Comparison of ENCODE assay signal across 8 cellular contexts in the genomic region with DNA sequence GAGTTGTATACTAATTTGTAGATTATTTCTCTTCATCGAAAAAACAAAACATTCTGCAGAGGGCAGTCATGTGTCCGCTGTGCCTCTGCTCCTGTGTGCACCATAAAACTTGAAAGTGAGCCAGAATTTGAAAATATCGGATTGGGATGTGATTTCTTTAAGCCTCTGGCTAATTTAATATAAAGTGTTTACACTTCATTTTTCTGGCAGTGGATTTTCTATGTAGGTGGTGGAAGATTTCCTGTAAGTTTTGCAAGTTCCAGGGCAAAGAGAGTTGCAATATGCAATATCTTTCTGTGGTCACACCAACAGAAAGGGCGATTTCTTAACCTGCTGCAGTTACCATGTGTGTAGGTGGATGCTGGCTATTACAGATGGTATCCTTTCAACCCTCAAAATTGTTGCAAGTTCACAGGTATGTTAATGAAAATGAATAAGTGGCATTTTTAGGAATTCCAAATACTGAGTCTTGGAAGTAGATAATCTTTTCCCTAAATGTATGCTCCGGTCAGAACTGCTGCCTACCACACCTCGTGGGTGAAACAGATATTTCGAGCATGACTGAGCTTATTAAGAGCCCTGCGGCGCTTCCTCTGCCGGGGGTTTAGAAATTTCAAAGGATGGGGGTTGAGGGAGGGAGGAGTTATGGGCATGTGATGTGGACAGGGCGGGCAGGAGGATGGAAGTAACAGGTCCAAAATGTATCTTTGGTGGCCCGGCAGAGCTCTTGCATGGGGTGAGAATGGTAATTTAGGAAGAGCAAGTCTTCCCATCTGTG.
DNase-seq lines count a peak whose midpoint lies in the region; ATAC-seq and TF ChIP-seq lines count a peak whose summit lies in the region.

No MANE protein-coding gene starts in this region.

- no peak for TF ChIP-seq CTCF in suprapubic skin (IDR thresholded peaks at IDR 0.05)

- no peak for TF ChIP-seq EP300 in suprapubic skin (IDR thresholded peaks at IDR 0.05)

- H3K27ac ChIP-seq in suprapubic skin: peak overlapping the region; percentile 31

- H3K36me3 ChIP-seq in suprapubic skin: no peaks in the 10 kb centered on the region

- no peak overlapping the region for H3K4me3 ChIP-seq in suprapubic skin

- peak; percentile 51 for DNase-seq in AG08396 (ENCODE audit: low spot score)
- DNase-seq in fibroblast of peridontal ligament (ENCODE audit: extremely low read depth): peak; percentile 76
- no peak for DNase-seq in suprapubic skin (ENCODE audit: low spot score in 2 of 2)
- DNase-seq in DMS153 treated with DMSO at 0.1 percent for 48 hours (lab: John Stamatoyannopoulos, UW; ENCODE audit: unreplicated experiment): no peak
- DNase-seq in superior temporal gyrus (ENCODE audit: extremely low spot score): no peak

- ATAC-seq in GM21447 (IDR thresholded peaks at IDR 0.05; ENCODE audit: unreplicated experiment) (peak; percentile 70), HG02623 (IDR thresholded peaks at IDR 0.05; ENCODE audit: unreplicated experiment) (no peak)

- H3K4me1 ChIP-seq in suprapubic skin: peaks cover 33% of the 10 kb centered on the region

- H3K27me3 ChIP-seq in suprapubic skin: no peaks in the 10 kb centered on the region

- WGBS in suprapubic skin: 24% methylated on average over 12 of the region's 12 CpGs

- TF ChIP-seq POLR2A in suprapubic skin (IDR thresholded peaks at IDR 0.05): no peak

- H3K9me3 ChIP-seq in suprapubic skin: no peaks in the 10 kb centered on the region

TF ChIP-seq in PFSK-1, 5 proteins besides CTCF, POLR2A, EP300 and RAD21:
- TF ChIP-seq, protein P1, sequence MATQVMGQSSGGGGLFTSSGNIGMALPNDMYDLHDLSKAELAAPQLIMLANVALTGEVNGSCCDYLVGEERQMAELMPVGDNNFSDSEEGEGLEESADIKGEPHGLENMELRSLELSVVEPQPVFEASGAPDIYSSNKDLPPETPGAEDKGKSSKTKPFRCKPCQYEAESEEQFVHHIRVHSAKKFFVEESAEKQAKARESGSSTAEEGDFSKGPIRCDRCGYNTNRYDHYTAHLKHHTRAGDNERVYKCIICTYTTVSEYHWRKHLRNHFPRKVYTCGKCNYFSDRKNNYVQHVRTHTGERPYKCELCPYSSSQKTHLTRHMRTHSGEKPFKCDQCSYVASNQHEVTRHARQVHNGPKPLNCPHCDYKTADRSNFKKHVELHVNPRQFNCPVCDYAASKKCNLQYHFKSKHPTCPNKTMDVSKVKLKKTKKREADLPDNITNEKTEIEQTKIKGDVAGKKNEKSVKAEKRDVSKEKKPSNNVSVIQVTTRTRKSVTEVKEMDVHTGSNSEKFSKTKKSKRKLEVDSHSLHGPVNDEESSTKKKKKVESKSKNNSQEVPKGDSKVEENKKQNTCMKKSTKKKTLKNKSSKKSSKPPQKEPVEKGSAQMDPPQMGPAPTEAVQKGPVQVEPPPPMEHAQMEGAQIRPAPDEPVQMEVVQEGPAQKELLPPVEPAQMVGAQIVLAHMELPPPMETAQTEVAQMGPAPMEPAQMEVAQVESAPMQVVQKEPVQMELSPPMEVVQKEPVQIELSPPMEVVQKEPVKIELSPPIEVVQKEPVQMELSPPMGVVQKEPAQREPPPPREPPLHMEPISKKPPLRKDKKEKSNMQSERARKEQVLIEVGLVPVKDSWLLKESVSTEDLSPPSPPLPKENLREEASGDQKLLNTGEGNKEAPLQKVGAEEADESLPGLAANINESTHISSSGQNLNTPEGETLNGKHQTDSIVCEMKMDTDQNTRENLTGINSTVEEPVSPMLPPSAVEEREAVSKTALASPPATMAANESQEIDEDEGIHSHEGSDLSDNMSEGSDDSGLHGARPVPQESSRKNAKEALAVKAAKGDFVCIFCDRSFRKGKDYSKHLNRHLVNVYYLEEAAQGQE (IDR thresholded peaks at IDR 0.05; ENCODE audit: insufficient read depth in 1 of 2, low read depth in 2 of 2, low read length in 2 of 2): no peak
- TF ChIP-seq SIN3A (IDR thresholded peaks at IDR 0.05; ENCODE audit: borderline replicate concordance, insufficient read depth, low read length): peak; percentile 70; the same call in 1 of the 2 replicates
- TF ChIP-seq TAF1 (IDR thresholded peaks at IDR 0.05; ENCODE audit: borderline replicate concordance, insufficient read depth, low read length): peak; percentile 57; the same call in 1 of the 2 replicates

Comparison
In these comparisons a context has a peak if more than half of its experiments do, and no peak if none do; other contexts are left out.
1. DNase-seq: peak in AG08396 (single experiment) and fibroblast of peridontal ligament (single experiment); none in suprapubic skin (0 of 2), DMS153 treated with DMSO at 0.1 percent for 48 hours (single experiment) and superior temporal gyrus (single experiment).